1 cellular context compared by ENCODE assay signal in the genomic region with DNA sequence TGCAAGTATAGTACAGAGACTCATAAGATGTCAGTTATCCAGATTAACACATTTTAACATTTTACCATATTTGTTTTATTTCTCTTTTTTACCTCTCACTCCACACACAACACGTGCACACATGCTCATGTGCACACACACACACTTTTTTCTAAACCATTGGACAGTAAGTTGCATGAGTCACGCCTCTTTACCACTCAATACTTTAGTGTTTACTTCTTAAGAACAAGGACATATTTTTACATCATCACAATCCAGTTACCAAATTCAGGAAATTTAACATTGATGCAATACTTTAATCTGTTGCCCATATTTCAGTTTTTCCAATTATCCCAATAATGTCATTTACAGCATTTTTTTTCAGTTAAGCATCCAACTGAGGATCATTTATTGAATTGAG.
TF ChIP-seq lines count a peak whose summit lies in the region.

No MANE protein-coding gene starts in this region.

TF ChIP-seq in IMR-90, 13 proteins besides CTCF, POLR2A, EP300 and RAD21 (continued from another document):
- TF ChIP-seq CEBPB (IDR thresholded peaks at IDR 0.05; ENCODE audit: low read depth, low read length) (peak; percentile 82), MXI1 (IDR thresholded peaks at IDR 0.05; ENCODE audit: borderline replicate concordance, low read depth, low read length) (peak; percentile 58; the same call in 1 of the 2 replicates), MAFK (IDR thresholded peaks at IDR 0.05; ENCODE audit: low read depth, low read length) (no peak), FOS (IDR thresholded peaks at IDR 0.05; ENCODE audit: low read depth, low read length) (peak; percentile 77; the same call in 1 of the 2 replicates)
